7 cellular contexts compared by ENCODE assay signal in genomic region chr9:71407341-71407740, GRCh38.
A peak's percentile ranks its signal among the peaks of the same experiment; 100 is the strongest.
DNase-seq lines count a peak whose midpoint lies in the region; ATAC-seq, FAIRE-seq and TF ChIP-seq lines count a peak whose summit lies in the region.
"Not testable (repeated sequence)": the region's sequence is repeated elsewhere in the genome, so short reads cannot be mapped to it uniquely, and the experiment has no call there.

No MANE protein-coding gene starts in this region.

- not testable (repeated sequence) for H3K9me3 ChIP-seq in HepG2 (ENCODE audit: low read length)

- intact Hi-C loops in MCF 10A (cut with micrococcal nuclease); HepG2 (cut with micrococcal nuclease; ENCODE audit: unreplicated experiment): not testable (repeated sequence)

- POLR2A ChIA-PET in WTC11 (lab: Charles Lee); MCF 10A (lab: Yijun Ruan, JAX); HepG2 (lab: Yijun Ruan, JAX): not testable (repeated sequence)

- WGBS in HepG2 (ENCODE audit: low lambda C conversion rate), result 0% methylated on average over 2 of the region's 2 CpGs

- H3K9me3 Mint-ChIP-seq in WTC11 (peaks cover 34% of the 10 kb centered on the region), MCF 10A (ENCODE audit: unreplicated experiment) (peaks cover 10% of the 10 kb centered on the region)

- not testable (repeated sequence) for H3K4me1 ChIP-seq in HepG2 (ENCODE audit: insufficient read depth, low read length)

- H3K27me3 Mint-ChIP-seq in WTC11 (ENCODE audit: low read depth); MCF 10A (ENCODE audit: insufficient read depth, unreplicated experiment): not testable (repeated sequence)

- H3K27ac Mint-ChIP-seq in WTC11; MCF 10A (ENCODE audit: low read depth, unreplicated experiment): not testable (repeated sequence)

- not testable (repeated sequence) for H3K4me2 ChIP-seq in HepG2 (ENCODE audit: low read depth, low read length)

- TF ChIP-seq POLR2A in HepG2 (IDR thresholded peaks at IDR 0.05; ENCODE audit: insufficient read depth in 1 of 2, low read depth in 2 of 2, low read length in 2 of 2), result not testable (repeated sequence)

- not testable (repeated sequence) for TF ChIP-seq EP300 in HepG2 (IDR thresholded peaks at IDR 0.05; ENCODE audit: low read depth in 2 of 2, low read length in 2 of 2); HepG2 (CRISPR knock-in tag; IDR thresholded peaks at IDR 0.05; ENCODE audit: borderline replicate concordance)

- ATAC-seq in WTC11, HepG2: not testable (repeated sequence)

- H3K36me3 ChIP-seq in HepG2 (replicated peaks in 1 of 2; ENCODE audit: control insufficient read depth in 1 of 2, insufficient read depth in 2 of 2, low read length in 2 of 2), result not testable (repeated sequence)

- H2AFZ ChIP-seq in HepG2 (ENCODE audit: low read length), result not testable (repeated sequence)

- not testable (repeated sequence) for TF ChIP-seq RAD21 in HepG2 (CRISPR knock-in tag; IDR thresholded peaks at IDR 0.05)

- H3K27me3 ChIP-seq in HepG2 (ENCODE audit: control insufficient read depth in 1 of 2, insufficient read depth in 2 of 2, low read length in 2 of 2), result not testable (repeated sequence)

- BruUV-seq in MCF 10A (replicated peaks; lab: Mats Ljungman, UMichigan); HepG2 (replicated peaks; lab: Mats Ljungman, UMichigan): not testable (repeated sequence)

- not testable (repeated sequence) for FAIRE-seq in HepG2 (lab: Jason Lieb, UNC)

- not testable (repeated sequence) for H4K20me1 ChIP-seq in HepG2 (ENCODE audit: insufficient read depth, low read length)

- not testable (repeated sequence) for H3K27ac ChIP-seq in epithelial cell of prostate; HepG2 (ENCODE audit: extremely low read length, insufficient read depth, low read length)

- DNase-seq in DMS53 treated with DMSO at 0.1 percent for 48 hours (lab: John Stamatoyannopoulos, UW; ENCODE audit: unreplicated experiment) (peak; percentile 75), NCI-H69 (lab: John Stamatoyannopoulos, UW) (peak; percentile 22), WTC11 (ENCODE audit: low spot score) (peak; percentile 12), MCF 10A (ENCODE audit: unreplicated experiment) (peak; percentile 9), epithelial cell of prostate (ENCODE audit: low read depth, low spot score) (peak; percentile 3), HepG2 (ENCODE audit: low spot score) (peak; percentile 12)
- peak; percentile 6 for DNase-seq in Jurkat, Clone E6-1 (ENCODE audit: low read depth, low spot score)

- in situ Hi-C loops in HepG2 (cut with HindIII; ENCODE audit: extremely low pct_ligation_motif_present, low pct_unique_long_range_greater_than_20kb), result not testable (repeated sequence)

- peaks cover 28% of the 10 kb centered on the region for H3K36me3 Mint-ChIP-seq in WTC11
- H3K36me3 Mint-ChIP-seq in MCF 10A (ENCODE audit: insufficient read depth, unreplicated experiment), result not testable (repeated sequence)

- H3K4me3 Mint-ChIP-seq in WTC11; MCF 10A (ENCODE audit: unreplicated experiment): not testable (repeated sequence)

- not testable (repeated sequence) for H3K9ac ChIP-seq in HepG2 (ENCODE audit: insufficient read depth, low read depth, low read length)

- not testable (repeated sequence) for H3K4me1 Mint-ChIP-seq in WTC11; MCF 10A (ENCODE audit: insufficient read depth, unreplicated experiment)

- CTCF ChIA-PET in WTC11 (lab: Charles Lee); HepG2 (lab: Yijun Ruan, JAX; ENCODE audit: low intra/inter-chr PET ratio, low total read pairs): not testable (repeated sequence)
- CTCF ChIA-PET in MCF 10A (lab: Yijun Ruan, JAX), result interaction anchor here (0.6 kb wide), 3 partner anchors 16 to 1251 kb away, joined by 3 to 7 read pairs (median 3); no protein-coding TSS in a partner anchor

- not testable (repeated sequence) for H3K4me3 ChIP-seq in Jurkat, Clone E6-1 (ENCODE audit: low read length); HepG2 (replicated peaks in 1 of 3; ENCODE audit: insufficient read depth in 1 of 3, low read depth in 2 of 3, low read length in 3 of 3)

- H3K79me2 ChIP-seq in HepG2 (ENCODE audit: insufficient read depth, low read length), result not testable (repeated sequence)

- not testable (repeated sequence) for TF ChIP-seq CTCF in WTC11 (IDR thresholded peaks at IDR 0.05); MCF 10A (IDR thresholded peaks at IDR 0.05; ENCODE audit: unreplicated experiment); HepG2 (CRISPR knock-in tag; IDR thresholded peaks at IDR 0.05)

Comparison
In these comparisons a context has a peak if more than half of its experiments do, and no peak if none do; other contexts are left out.
1. DNase-seq: peak in every context shown above with its lines; median percentile 75 in DMS53 treated with DMSO at 0.1 percent for 48 hours; 22 in NCI-H69; 12 in WTC11; 12 in HepG2; 9 in MCF 10A; 6 in Jurkat, Clone E6-1; 3 in epithelial cell of prostate.